ENCODE assay signal across 8 cellular contexts in genomic region chr12:108854453-108855283, GRCh38. TPM values are rescaled to one million over a fixed set of nuclear protein-coding genes. Genes with fewer than 3 reads are reported as not detected.
A peak's percentile ranks its signal among the peaks of the same experiment; 100 is the strongest.
DNase-seq lines count a peak whose midpoint lies in the region; ATAC-seq and TF ChIP-seq lines count a peak whose summit lies in the region.

No MANE protein-coding gene starts in this region.

- H3K4me3 Mint-ChIP-seq in activated T-cell treated with anti-CD3 and anti-CD28 coated beads, Interleukin-2, amount 50 U/mL, for 24 hours = peak overlapping the region; percentile 91
- peak overlapping the region; percentile 42 for H3K4me3 Mint-ChIP-seq in activated T-helper 1 cell treated with anti-CD3 and anti-CD28 coated beads, Interleukin-12 subunit alpha, Interleukin-12 subunit beta, Interleukin-2, Interleukin-4 antibody, amounts not matched to agents 30 ng/mL and 10 ng/mL and 1 ng/mL, durations not matched to agents 14 hours and 24 hours and 36 hours
- no peak overlapping the region for H3K4me3 Mint-ChIP-seq in stimulated activated naive B cell treated with anti-CD40 and anti-IgM and Interleukin-4, amounts not matched to agents 10 μg/mL and 1 μg/mL and 100 μg/mL, for 72 hours

- peaks cover 53% of the 10 kb centered on the region for H3K36me3 Mint-ChIP-seq in activated T-cell treated with anti-CD3 and anti-CD28 coated beads, Interleukin-2, amount 50 U/mL, for 24 hours (ENCODE audit: low read depth)
- peaks cover 32% of the 10 kb centered on the region for H3K36me3 Mint-ChIP-seq in activated T-helper 1 cell treated with anti-CD3 and anti-CD28 coated beads, Interleukin-12 subunit alpha, Interleukin-12 subunit beta, Interleukin-2, Interleukin-4 antibody, amounts not matched to agents 30 ng/mL and 10 ng/mL and 1 ng/mL, durations not matched to agents 14 hours and 24 hours and 36 hours (ENCODE audit: low read depth)
- peaks cover 9 to 21% of the 10 kb centered on the region in 2 donors for H3K36me3 Mint-ChIP-seq in stimulated activated naive B cell treated with anti-CD40 and anti-IgM and Interleukin-4, amounts not matched to agents 10 μg/mL and 1 μg/mL and 100 μg/mL, for 72 hours

- peak overlapping the region; percentile 94 to 96 for H3K27ac ChIP-seq in right atrium auricular region

- intact Hi-C loops in activated T-helper 1 cell treated with anti-CD3 and anti-CD28 coated beads, Interleukin-12 subunit alpha, Interleukin-12 subunit beta, Interleukin-2, Interleukin-4 antibody, amounts not matched to agents 30 ng/mL and 10 ng/mL and 1 ng/mL, durations not matched to agents 14 hours and 24 hours and 36 hours (cut with micrococcal nuclease) = loop anchor here (5.0 kb wide), 1 partner anchor 337 kb away; the partner anchor contains the start of gene FICD
- intact Hi-C loops in posterior cingulate gyrus (cut with DNase I) = loop anchor here (10.0 kb wide), 1 partner anchor 50 kb away; no protein-coding TSS in a partner anchor

- peaks cover 0 to 88% of the 10 kb centered on the region in 2 donors for H3K4me1 ChIP-seq in right atrium auricular region

- H3K9me3 ChIP-seq in right atrium auricular region = no peaks in the 10 kb centered on the region

- H3K36me3 ChIP-seq in right atrium auricular region = peaks cover 6% of the 10 kb centered on the region

- no peak for ATAC-seq in stimulated activated naive B cell treated with anti-CD40 and anti-IgM and Interleukin-4, amounts not matched to agents 10 μg/mL and 1 μg/mL and 100 μg/mL, for 72 hours (replicated peaks)
- no peak for ATAC-seq in HG02981 (IDR thresholded peaks at IDR 0.05; ENCODE audit: unreplicated experiment)

- H3K4me3 ChIP-seq in right atrium auricular region = peak overlapping the region in 1 of 2 donors; percentile 17

- H3K27me3 ChIP-seq in right atrium auricular region = no peaks in the 10 kb centered on the region

- no peak for DNase-seq in activated T-cell treated with anti-CD3 and anti-CD28 coated beads, Interleukin-2, amount 50 U/mL, for 24 hours
- DNase-seq in activated T-cell treated with anti-CD3 and anti-CD28 coated beads, Interleukin-2, amount 50 U/mL, for 48 hours = no peak
- DNase-seq in activated T-helper 1 cell treated with anti-CD3 and anti-CD28 coated beads, Interleukin-12 subunit alpha, Interleukin-12 subunit beta, Interleukin-2, Interleukin-4 antibody, amounts not matched to agents 30 ng/mL and 10 ng/mL and 1 ng/mL, durations not matched to agents 14 hours and 24 hours and 36 hours (ENCODE audit: low spot score) = no peak
- DNase-seq in right atrium auricular region (ENCODE audit: low spot score) (peak; percentile 87), hypothalamus (lab: John Stamatoyannopoulos, UW) (no peak), posterior cingulate gyrus (no peak)
- no peak for DNase-seq in stimulated activated naive B cell treated with anti-CD40 and anti-IgM and Interleukin-4, amounts not matched to agents 10 μg/mL and 1 μg/mL and 100 μg/mL, for 72 hours

- H3K9me3 Mint-ChIP-seq in activated T-cell treated with anti-CD3 and anti-CD28 coated beads, Interleukin-2, amount 50 U/mL, for 24 hours = peaks cover 2% of the 10 kb centered on the region
- peaks cover 4% of the 10 kb centered on the region for H3K9me3 Mint-ChIP-seq in activated T-helper 1 cell treated with anti-CD3 and anti-CD28 coated beads, Interleukin-12 subunit alpha, Interleukin-12 subunit beta, Interleukin-2, Interleukin-4 antibody, amounts not matched to agents 30 ng/mL and 10 ng/mL and 1 ng/mL, durations not matched to agents 14 hours and 24 hours and 36 hours
- peaks cover 0 to 2% of the 10 kb centered on the region in 2 donors for H3K9me3 Mint-ChIP-seq in stimulated activated naive B cell treated with anti-CD40 and anti-IgM and Interleukin-4, amounts not matched to agents 10 μg/mL and 1 μg/mL and 100 μg/mL, for 72 hours

- peak overlapping the region; percentile 86 for H3K27ac Mint-ChIP-seq in activated T-cell treated with anti-CD3 and anti-CD28 coated beads, Interleukin-2, amount 50 U/mL, for 24 hours
- H3K27ac Mint-ChIP-seq in activated T-helper 1 cell treated with anti-CD3 and anti-CD28 coated beads, Interleukin-12 subunit alpha, Interleukin-12 subunit beta, Interleukin-2, Interleukin-4 antibody, amounts not matched to agents 30 ng/mL and 10 ng/mL and 1 ng/mL, durations not matched to agents 14 hours and 24 hours and 36 hours = peak overlapping the region; percentile 71
- peak overlapping the region; percentile 78 for H3K27ac Mint-ChIP-seq in stimulated activated naive B cell treated with anti-CD40 and anti-IgM and Interleukin-4, amounts not matched to agents 10 μg/mL and 1 μg/mL and 100 μg/mL, for 72 hours

- peaks cover 50% of the 10 kb centered on the region for H3K4me1 Mint-ChIP-seq in activated T-cell treated with anti-CD3 and anti-CD28 coated beads, Interleukin-2, amount 50 U/mL, for 24 hours (ENCODE audit: low read depth)
- peaks cover 46% of the 10 kb centered on the region for H3K4me1 Mint-ChIP-seq in activated T-helper 1 cell treated with anti-CD3 and anti-CD28 coated beads, Interleukin-12 subunit alpha, Interleukin-12 subunit beta, Interleukin-2, Interleukin-4 antibody, amounts not matched to agents 30 ng/mL and 10 ng/mL and 1 ng/mL, durations not matched to agents 14 hours and 24 hours and 36 hours (ENCODE audit: low read depth)
- peaks cover 34 to 65% of the 10 kb centered on the region in 2 donors for H3K4me1 Mint-ChIP-seq in stimulated activated naive B cell treated with anti-CD40 and anti-IgM and Interleukin-4, amounts not matched to agents 10 μg/mL and 1 μg/mL and 100 μg/mL, for 72 hours

- TF ChIP-seq CTCF in right atrium auricular region (IDR thresholded peaks at IDR 0.05) = no peak

- peaks cover 4% of the 10 kb centered on the region for H3K27me3 Mint-ChIP-seq in activated T-cell treated with anti-CD3 and anti-CD28 coated beads, Interleukin-2, amount 50 U/mL, for 24 hours
- peaks cover 4% of the 10 kb centered on the region for H3K27me3 Mint-ChIP-seq in activated T-helper 1 cell treated with anti-CD3 and anti-CD28 coated beads, Interleukin-12 subunit alpha, Interleukin-12 subunit beta, Interleukin-2, Interleukin-4 antibody, amounts not matched to agents 30 ng/mL and 10 ng/mL and 1 ng/mL, durations not matched to agents 14 hours and 24 hours and 36 hours (ENCODE audit: insufficient read depth)
- H3K27me3 Mint-ChIP-seq in stimulated activated naive B cell treated with anti-CD40 and anti-IgM and Interleukin-4, amounts not matched to agents 10 μg/mL and 1 μg/mL and 100 μg/mL, for 72 hours = peaks cover 0 to 6% of the 10 kb centered on the region in 2 donors

RNA-seq across cellular contexts. Expression of gene SSH1, which starts 2.7 kb away (rescaled TPM):
- 25.6 and 26.6 TPM in 2 replicates for total RNA-seq in activated T-helper 1 cell treated with anti-CD3 and anti-CD28 coated beads, Interleukin-12 subunit alpha, Interleukin-12 subunit beta, Interleukin-2, Interleukin-4 antibody, amounts not matched to agents 30 ng/mL and 10 ng/mL and 1 ng/mL, durations not matched to agents 14 hours and 24 hours and 36 hours
- 10 to 100 TPM; 22.0 to 25.9 TPM for total RNA-seq in right atrium auricular region

RNA-seq across cellular contexts. Expression of gene DAO, which starts 25.2 kb away (rescaled TPM):
- not detected in 2 replicates for total RNA-seq in activated T-helper 1 cell treated with anti-CD3 and anti-CD28 coated beads, Interleukin-12 subunit alpha, Interleukin-12 subunit beta, Interleukin-2, Interleukin-4 antibody, amounts not matched to agents 30 ng/mL and 10 ng/mL and 1 ng/mL, durations not matched to agents 14 hours and 24 hours and 36 hours
- not detected for total RNA-seq in right atrium auricular region

Comparison
In these comparisons a context has a peak if more than half of its experiments do, and no peak if none do; other contexts are left out.
1. H3K4me3 Mint-ChIP-seq: peak in activated T-cell treated with anti-CD3 and anti-CD28 coated beads, Interleukin-2, amount 50 U/mL, for 24 hours (single experiment) and activated T-helper 1 cell treated with anti-CD3 and anti-CD28 coated beads, Interleukin-12 subunit alpha, Interleukin-12 subunit beta, Interleukin-2, Interleukin-4 antibody, amounts not matched to agents 30 ng/mL and 10 ng/mL and 1 ng/mL, durations not matched to agents 14 hours and 24 hours and 36 hours (single experiment); none in stimulated activated naive B cell treated with anti-CD40 and anti-IgM and Interleukin-4, amounts not matched to agents 10 μg/mL and 1 μg/mL and 100 μg/mL, for 72 hours (0 of 2).
2. Peak in every context shown above with its lines, with median percentiles within 50 percentile points of each other: H3K27ac Mint-ChIP-seq.